9 cellular contexts compared by ENCODE assay signal in genomic region chr7:131111792-131112191, GRCh38.
DNase-seq lines count a peak whose midpoint lies in the region; ATAC-seq, FAIRE-seq and TF ChIP-seq lines count a peak whose summit lies in the region.
"Had no signal": no experiment of that assay in that cellular context is flagged by ENCODE, and none has a peak within 500 bp of the region (broad histone marks: within the 10 kb centered on the region; RNA-seq: fewer than 3 reads in every experiment).

No MANE protein-coding gene starts in this region.

- DNase-seq in HCT116 (ENCODE audit: low read depth, low spot score) (no peak), kidney (no peak), erythroblast (lab: John Stamatoyannopoulos, UW) (no peak), NCI-H526 (lab: John Stamatoyannopoulos, UW) (no peak)
- no peak for DNase-seq in stimulated activated naive B cell treated with anti-CD40 and anti-IgM and Interleukin-4, amounts not matched to agents 10 μg/mL and 1 μg/mL and 100 μg/mL, for 72 hours

- H3K27me3 ChIP-seq in HCT116 (ENCODE audit: insufficient read depth, low read length): no peaks in the 10 kb centered on the region

- H3K27me3 Mint-ChIP-seq in stimulated activated memory B cell treated with anti-CD40 and anti-IgM and Interleukin-4, amounts not matched to agents 10 μg/mL and 1 μg/mL and 100 μg/mL, for 72 hours: no peaks in the 10 kb centered on the region
- no peaks in the 10 kb centered on the region for H3K27me3 Mint-ChIP-seq in stimulated activated naive B cell treated with anti-CD40 and anti-IgM and Interleukin-4, amounts not matched to agents 10 μg/mL and 1 μg/mL and 100 μg/mL, for 72 hours
- H3K27me3 Mint-ChIP-seq: activated CD8-positive, alpha-beta T cell treated with anti-CD3 and anti-CD28 coated beads for 36 hours had no signal

- no peak for TF ChIP-seq RAD21 in HCT116 (IDR thresholded peaks at IDR 0.05; ENCODE audit: low read depth)

- no peaks in the 10 kb centered on the region for H3K9me3 ChIP-seq in HCT116 (ENCODE audit: control insufficient read depth in 1 of 2, insufficient read depth in 1 of 2, low read depth in 1 of 2, low read length in 2 of 2)
- H3K9me3 ChIP-seq in kidney (ENCODE audit: control insufficient read depth in 1 of 2, low read length in 2 of 2): no peaks in the 10 kb centered on the region

- POLR2A ChIA-PET in HCT116 (lab: Charles Lee): no interaction called here

- H4K20me1 ChIP-seq in HCT116 (ENCODE audit: insufficient read depth): no peaks in the 10 kb centered on the region

- CTCF ChIA-PET in HCT116 (lab: Charles Lee): no interaction called here

- TF ChIP-seq POLR2A in HCT116 (IDR thresholded peaks at IDR 0.05; ENCODE audit: borderline replicate concordance, extremely low read depth, insufficient read depth, insufficient read length) (no peak), erythroblast (IDR thresholded peaks at IDR 0.05; ENCODE audit: low read length) (no peak)

- H3K9ac ChIP-seq in HCT116 (ENCODE audit: low read length) (no peak overlapping the region), kidney (ENCODE audit: low read length in 2 of 2) (peak overlapping the region in 1 of 2 donors; percentile 44)

- H3K27ac Mint-ChIP-seq in stimulated activated memory B cell treated with anti-CD40 and anti-IgM and Interleukin-4, amounts not matched to agents 10 μg/mL and 1 μg/mL and 100 μg/mL, for 72 hours: peak overlapping the region; percentile 89
- no peak overlapping the region for H3K27ac Mint-ChIP-seq in stimulated activated naive B cell treated with anti-CD40 and anti-IgM and Interleukin-4, amounts not matched to agents 10 μg/mL and 1 μg/mL and 100 μg/mL, for 72 hours

- no peak overlapping the region for H3K4me3 Mint-ChIP-seq in stimulated activated memory B cell treated with anti-CD40 and anti-IgM and Interleukin-4, amounts not matched to agents 10 μg/mL and 1 μg/mL and 100 μg/mL, for 72 hours
- no peak overlapping the region for H3K4me3 Mint-ChIP-seq in stimulated activated naive B cell treated with anti-CD40 and anti-IgM and Interleukin-4, amounts not matched to agents 10 μg/mL and 1 μg/mL and 100 μg/mL, for 72 hours

- H3K4me1 ChIP-seq in HCT116 (ENCODE audit: control insufficient read depth in 1 of 2, insufficient read depth in 2 of 2, low read length in 2 of 2) (peaks cover 22 to 37% of the 10 kb centered on the region in 2 experiments), kidney (ENCODE audit: control insufficient read depth in 1 of 2, insufficient read depth in 1 of 2, low read depth in 1 of 2, low read length in 2 of 2) (peaks cover 20 to 25% of the 10 kb centered on the region in 2 donors)

- H3K36me3 Mint-ChIP-seq in stimulated activated memory B cell treated with anti-CD40 and anti-IgM and Interleukin-4, amounts not matched to agents 10 μg/mL and 1 μg/mL and 100 μg/mL, for 72 hours: peaks cover 6% of the 10 kb centered on the region
- H3K36me3 Mint-ChIP-seq in stimulated activated naive B cell treated with anti-CD40 and anti-IgM and Interleukin-4, amounts not matched to agents 10 μg/mL and 1 μg/mL and 100 μg/mL, for 72 hours: peaks cover 8 to 10% of the 10 kb centered on the region in 2 donors

- FAIRE-seq in kidney (lab: Jason Lieb, UNC): no peak

- H3K79me2 ChIP-seq in HCT116 (ENCODE audit: insufficient read depth, low read length): peaks cover 22% of the 10 kb centered on the region; the same call in 1 of the 2 replicates

- no TSS peak for BruUV-seq in HCT116 (replicated peaks; lab: Mats Ljungman, UMichigan)

- H3K4me3 ChIP-seq in HCT116 (replicated peaks in 1 of 2; ENCODE audit: low read depth in 1 of 2, low read length in 2 of 2) (no peak overlapping the region), kidney (ENCODE audit: low read length in 2 of 2) (no peak overlapping the region)

- intact Hi-C loops in HCT116 (cut with micrococcal nuclease) (no loop called here), kidney (cut with DNase I) (no loop called here)

- no peak for ATAC-seq in HCT116
- no peak for ATAC-seq in stimulated activated memory B cell treated with anti-CD40 and anti-IgM and Interleukin-4, amounts not matched to agents 10 μg/mL and 1 μg/mL and 100 μg/mL, for 72 hours
- ATAC-seq in stimulated activated naive B cell treated with anti-CD40 and anti-IgM and Interleukin-4, amounts not matched to agents 10 μg/mL and 1 μg/mL and 100 μg/mL, for 72 hours (replicated peaks): no peak
- ATAC-seq in HG03571 (IDR thresholded peaks at IDR 0.05; ENCODE audit: unreplicated experiment): no peak
- ATAC-seq: activated CD8-positive, alpha-beta T cell treated with anti-CD3 and anti-CD28 coated beads for 36 hours had no signal

- no peak for TF ChIP-seq CTCF in HCT116 (IDR thresholded peaks at IDR 0.05 in 2 of 3, conservative IDR thresholded peaks at IDR 0.05 in 1 of 3; ENCODE audit: borderline replicate concordance in 1 of 3, insufficient read depth in 1 of 3, low read depth in 2 of 3, low read length in 2 of 3)
- TF ChIP-seq CTCF in VCaP (conservative IDR thresholded peaks at IDR 0.05): no peak
- no peak for TF ChIP-seq CTCF in kidney (IDR thresholded peaks at IDR 0.05; ENCODE audit: borderline replicate concordance, extremely low read depth, insufficient read depth)

- no peaks in the 10 kb centered on the region for H3K36me3 ChIP-seq in HCT116 (ENCODE audit: control insufficient read depth in 1 of 2, insufficient read depth in 2 of 2, low read length in 2 of 2)
- H3K36me3 ChIP-seq in kidney (ENCODE audit: control insufficient read depth in 1 of 2, insufficient read depth in 2 of 2, low read length in 2 of 2): no peaks in the 10 kb centered on the region

- H3K4me2 ChIP-seq in HCT116 (ENCODE audit: low read length): peak overlapping the region; percentile 10; the same call in 1 of the 2 replicates

- no peak overlapping the region for H3K27ac ChIP-seq in HCT116 (ENCODE audit: low read depth, low read length)
- H3K27ac ChIP-seq in VCaP: peak overlapping the region; percentile 93
- H3K27ac ChIP-seq in kidney (ENCODE audit: low read depth in 2 of 2, low read length in 2 of 2): peak overlapping the region; percentile 5 to 93

- peaks cover 47% of the 10 kb centered on the region for H3K4me1 Mint-ChIP-seq in stimulated activated memory B cell treated with anti-CD40 and anti-IgM and Interleukin-4, amounts not matched to agents 10 μg/mL and 1 μg/mL and 100 μg/mL, for 72 hours
- peaks cover 18 to 52% of the 10 kb centered on the region in 2 donors for H3K4me1 Mint-ChIP-seq in stimulated activated naive B cell treated with anti-CD40 and anti-IgM and Interleukin-4, amounts not matched to agents 10 μg/mL and 1 μg/mL and 100 μg/mL, for 72 hours

- H3K9me2 ChIP-seq in HCT116 (ENCODE audit: insufficient read depth): no peaks in the 10 kb centered on the region

- no peaks in the 10 kb centered on the region for H3K9me3 Mint-ChIP-seq in stimulated activated memory B cell treated with anti-CD40 and anti-IgM and Interleukin-4, amounts not matched to agents 10 μg/mL and 1 μg/mL and 100 μg/mL, for 72 hours
- no peaks in the 10 kb centered on the region for H3K9me3 Mint-ChIP-seq in stimulated activated naive B cell treated with anti-CD40 and anti-IgM and Interleukin-4, amounts not matched to agents 10 μg/mL and 1 μg/mL and 100 μg/mL, for 72 hours
- H3K9me3 Mint-ChIP-seq: activated CD8-positive, alpha-beta T cell treated with anti-CD3 and anti-CD28 coated beads for 36 hours had no signal

- RAD21 ChIA-PET in HCT116 (lab: Charles Lee; ENCODE audit: low non-redundant PET in 1 of 2, low total read pairs in 2 of 2, uncharacterized antibody in 2 of 2, unreplicated experiment in 2 of 2): interaction anchor here in 1 of 2 experiments (0.5 kb wide), 1 partner anchor 8 kb away, joined by 4 read pairs; no protein-coding TSS in a partner anchor

- H2AFZ ChIP-seq in HCT116 (ENCODE audit: low read depth, low read length, poor library complexity, severe bottlenecking): no peak overlapping the region

TF ChIP-seq in HCT116, 20 proteins besides CTCF, POLR2A, EP300 and RAD21:
- TF ChIP-seq ATF3 (IDR thresholded peaks at IDR 0.05) (no peak), ZBTB33 (IDR thresholded peaks at IDR 0.05; ENCODE audit: extremely low read depth, insufficient replicate concordance, low read length) (no peak), SP1 (IDR thresholded peaks at IDR 0.05; ENCODE audit: low read depth) (no peak)
